In the genomic region with DNA sequence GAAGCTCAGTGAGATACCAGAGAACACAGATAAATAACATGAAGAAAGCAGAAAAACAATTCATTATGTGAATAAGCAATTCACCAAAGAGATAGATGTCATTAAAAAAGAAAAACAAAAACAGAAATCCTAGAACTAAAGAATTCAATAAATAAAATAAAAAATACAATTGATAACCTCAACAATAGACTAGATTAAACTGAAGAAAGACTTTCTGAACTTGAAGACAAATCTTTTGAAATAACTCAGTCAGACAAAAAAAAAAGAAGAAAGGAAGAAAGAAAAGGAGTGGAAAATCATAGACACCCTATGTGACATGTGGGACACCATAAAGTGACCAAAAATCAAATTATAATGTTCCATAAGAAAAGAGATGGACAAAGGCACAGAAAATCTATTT, we compare ENCODE assay signal across 24 cellular contexts. TPM values are rescaled to one million over a fixed set of nuclear protein-coding genes. Genes with fewer than 3 reads are reported as not detected.
DNase-seq lines count a peak whose midpoint lies in the region; ATAC-seq, FAIRE-seq and TF ChIP-seq lines count a peak whose summit lies in the region.
"Had no signal": no experiment of that assay in that cellular context is flagged by ENCODE, and none has a peak within 500 bp of the region (broad histone marks: within the 10 kb centered on the region; RNA-seq: fewer than 3 reads in every experiment).

No MANE protein-coding gene starts in this region.

- no peaks in the 10 kb centered on the region for H3K27me3 ChIP-seq in SK-N-SH (ENCODE audit: insufficient read depth)
- H3K27me3 ChIP-seq in endodermal cell (ENCODE audit: control insufficient read depth, insufficient read depth, low read length, poor library complexity, severe bottlenecking): no peaks in the 10 kb centered on the region
- H3K27me3 ChIP-seq in left ventricle myocardium inferior (ENCODE audit: low read depth): no peaks in the 10 kb centered on the region
- H3K27me3 ChIP-seq: BLaER1 had no signal

- H3K9ac ChIP-seq in SK-N-SH: no peak overlapping the region
- H3K9ac ChIP-seq in endodermal cell (ENCODE audit: extremely low read depth, low read length, poor library complexity, severe bottlenecking): no peak overlapping the region
- H3K9ac ChIP-seq: BLaER1 had no signal

- H3K27ac ChIP-seq in SK-N-SH (ENCODE audit: low read depth in 2 of 2, low read length in 1 of 2) (no peak overlapping the region), endodermal cell (ENCODE audit: low read depth, low read length) (no peak overlapping the region), left ventricle myocardium inferior (replicated peaks) (no peak overlapping the region)
- H3K27ac ChIP-seq: 22Rv1, BLaER1, C4-2B had no signal

- H3K9me2 ChIP-seq in SK-N-SH: no peaks in the 10 kb centered on the region

- no peak overlapping the region for H3K4me2 ChIP-seq in SK-N-SH
- H3K4me2 ChIP-seq: BLaER1, GM23338 had no signal

- no peaks in the 10 kb centered on the region for H4K20me1 ChIP-seq in SK-N-SH (ENCODE audit: insufficient read depth)
- H4K20me1 ChIP-seq: BLaER1 had no signal

- no peak overlapping the region for H3K4me3 Mint-ChIP-seq in endodermal cell
- H3K4me3 Mint-ChIP-seq in stimulated activated naive B cell treated with anti-CD40 and anti-IgM and Interleukin-4, amounts not matched to agents 10 μg/mL and 1 μg/mL and 100 μg/mL, for 72 hours: no peak overlapping the region
- H3K4me3 Mint-ChIP-seq: B cell; CD8-positive, alpha-beta T cell; GM23338; H9; HFFc6 had no signal

- TF ChIP-seq CTCF in SK-N-SH (IDR thresholded peaks at IDR 0.05) (no peak), endodermal cell (conservative IDR thresholded peaks at IDR 0.05) (no peak), left ventricle myocardium inferior (IDR thresholded peaks at IDR 0.05; ENCODE audit: borderline replicate concordance) (no peak)

- H3K4me1 ChIP-seq in SK-N-SH (ENCODE audit: control insufficient read depth in 1 of 2, insufficient read depth in 2 of 2, low read depth in 1 of 2, low read length in 1 of 2) (no peaks in the 10 kb centered on the region), endodermal cell (ENCODE audit: control insufficient read depth, insufficient read depth, low read length) (no peaks in the 10 kb centered on the region), left ventricle myocardium inferior (no peaks in the 10 kb centered on the region)
- H3K4me1 ChIP-seq: BLaER1, Caco-2 had no signal

- no peaks in the 10 kb centered on the region for H3K79me2 ChIP-seq in SK-N-SH (ENCODE audit: insufficient read depth)

- CTCF ChIA-PET in SK-N-SH (lab: Yijun Ruan, JAX): interaction anchor here (1.2 kb wide), 1 partner anchor 79 kb away, joined by 3 read pairs; no protein-coding TSS in a partner anchor

- H3K9me3 Mint-ChIP-seq in endodermal cell: peaks cover 49% of the 10 kb centered on the region
- peaks cover 41 to 45% of the 10 kb centered on the region in 2 donors for H3K9me3 Mint-ChIP-seq in stimulated activated naive B cell treated with anti-CD40 and anti-IgM and Interleukin-4, amounts not matched to agents 10 μg/mL and 1 μg/mL and 100 μg/mL, for 72 hours

- no peak for ATAC-seq in SK-N-SH treated with all-trans-retinoic acid at 6 μM for 48 hours
- no peak for ATAC-seq in stimulated activated naive B cell treated with anti-CD40 and anti-IgM and Interleukin-4, amounts not matched to agents 10 μg/mL and 1 μg/mL and 100 μg/mL, for 72 hours (replicated peaks)
- ATAC-seq: CD8-positive, alpha-beta T cell; GM23338; HCT116 had no signal

- peak; percentile 27 for FAIRE-seq in G401.6 (lab: Jason Lieb, UNC)
- FAIRE-seq: A204.1, GM12891, GM18507 had no signal

- H3K36me3 ChIP-seq in SK-N-SH (replicated peaks in 1 of 2; ENCODE audit: control insufficient read depth in 1 of 2, insufficient read depth in 2 of 2, low read length in 1 of 2) (no peaks in the 10 kb centered on the region), endodermal cell (ENCODE audit: control insufficient read depth, insufficient read depth, low read length) (no peaks in the 10 kb centered on the region), left ventricle myocardium inferior (no peaks in the 10 kb centered on the region)

- intact Hi-C loops in left ventricle myocardium inferior (cut with micrococcal nuclease): no loop called here

- POLR2A ChIA-PET in SK-N-SH (lab: Yijun Ruan, JAX): no interaction called here

- H3K4me3 ChIP-seq in SK-N-SH (ENCODE audit: low read depth in 2 of 2, low read length in 1 of 2) (no peak overlapping the region), endodermal cell (ENCODE audit: low read length) (peak overlapping the region; percentile 49), left ventricle myocardium inferior (no peak overlapping the region)
- H3K4me3 ChIP-seq: GM23338 had no signal

- no peaks in the 10 kb centered on the region for H3K4me1 Mint-ChIP-seq in endodermal cell
- peaks cover 4 to 9% of the 10 kb centered on the region in 2 donors for H3K4me1 Mint-ChIP-seq in stimulated activated naive B cell treated with anti-CD40 and anti-IgM and Interleukin-4, amounts not matched to agents 10 μg/mL and 1 μg/mL and 100 μg/mL, for 72 hours
- H3K4me1 Mint-ChIP-seq: B cell had no signal

- H3K27me3 Mint-ChIP-seq in endodermal cell (ENCODE audit: insufficient read depth): no peaks in the 10 kb centered on the region
- H3K27me3 Mint-ChIP-seq in stimulated activated naive B cell treated with anti-CD40 and anti-IgM and Interleukin-4, amounts not matched to agents 10 μg/mL and 1 μg/mL and 100 μg/mL, for 72 hours: no peaks in the 10 kb centered on the region
- H3K27me3 Mint-ChIP-seq: B cell; CD4-positive, CD25-positive, alpha-beta regulatory T cell had no signal

- TF ChIP-seq EP300 in SK-N-SH (IDR thresholded peaks at IDR 0.05; ENCODE audit: borderline replicate concordance in 1 of 2, low read depth in 1 of 2, low read length in 1 of 2): no peak

- H2AFZ ChIP-seq in SK-N-SH (ENCODE audit: low read depth): no peak overlapping the region
- H2AFZ ChIP-seq: GM23338 had no signal

- DNase-seq in SK-N-SH (no peak), endodermal cell (no peak), left ventricle myocardium inferior (no peak), amygdala (lab: John Stamatoyannopoulos, UW) (no peak)
- no peak for DNase-seq in stimulated activated naive B cell treated with anti-CD40 and anti-IgM and Interleukin-4, amounts not matched to agents 10 μg/mL and 1 μg/mL and 100 μg/mL, for 72 hours
- DNase-seq: Caco-2; CD4-positive, CD25-positive, alpha-beta regulatory T cell; CD8-positive, alpha-beta T cell; DMS79; EL; GF-D8; H9; HFFc6 had no signal

- TF ChIP-seq RAD21 in SK-N-SH (IDR thresholded peaks at IDR 0.05; ENCODE audit: low read length): no peak

- H3F3A ChIP-seq in SK-N-SH (replicated peaks; ENCODE audit: insufficient read depth): no peaks in the 10 kb centered on the region

- no peak overlapping the region for H3K27ac Mint-ChIP-seq in endodermal cell
- H3K27ac Mint-ChIP-seq in stimulated activated naive B cell treated with anti-CD40 and anti-IgM and Interleukin-4, amounts not matched to agents 10 μg/mL and 1 μg/mL and 100 μg/mL, for 72 hours: peak overlapping the region; percentile 4
- H3K27ac Mint-ChIP-seq: B cell; CD4-positive, CD25-positive, alpha-beta regulatory T cell; CD8-positive, alpha-beta T cell; GM23338; H9; HFFc6 had no signal

- H3K9me3 ChIP-seq in SK-N-SH (peaks cover 9% of the 10 kb centered on the region; the same call in 1 of the 2 replicates), endodermal cell (ENCODE audit: control insufficient read depth, low read length) (peaks cover 24% of the 10 kb centered on the region), left ventricle myocardium inferior (replicated peaks) (peaks cover 61% of the 10 kb centered on the region)

- H3K36me3 Mint-ChIP-seq in endodermal cell (ENCODE audit: low read depth): peaks cover 8% of the 10 kb centered on the region
- peaks cover 50 to 69% of the 10 kb centered on the region in 2 donors for H3K36me3 Mint-ChIP-seq in stimulated activated naive B cell treated with anti-CD40 and anti-IgM and Interleukin-4, amounts not matched to agents 10 μg/mL and 1 μg/mL and 100 μg/mL, for 72 hours

TF ChIP-seq in SK-N-SH treated with all-trans-retinoic acid at 6 μM for 48 hours, 23 proteins besides CTCF, POLR2A, EP300 and RAD21 (continues in another document):
- TF ChIP-seq BACH2 (CRISPR knock-in tag; IDR thresholded peaks at IDR 0.05; ENCODE audit: borderline replicate concordance) (no peak), OSR1 (CRISPR knock-in tag; IDR thresholded peaks at IDR 0.05) (no peak), ZFP30 (CRISPR knock-in tag; IDR thresholded peaks at IDR 0.05) (peak; percentile 93)

TF ChIP-seq in SK-N-SH, 30 proteins besides CTCF, POLR2A, EP300 and RAD21:
- TF ChIP-seq, protein P1, sequence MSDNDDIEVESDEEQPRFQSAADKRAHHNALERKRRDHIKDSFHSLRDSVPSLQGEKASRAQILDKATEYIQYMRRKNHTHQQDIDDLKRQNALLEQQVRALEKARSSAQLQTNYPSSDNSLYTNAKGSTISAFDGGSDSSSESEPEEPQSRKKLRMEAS (IDR thresholded peaks at IDR 0.05; ENCODE audit: low read depth): no peak
- TF ChIP-seq RCOR1 (IDR thresholded peaks at IDR 0.05; ENCODE audit: low read length) (no peak), TEAD4 (IDR thresholded peaks at IDR 0.05; ENCODE audit: borderline replicate concordance, insufficient read depth) (no peak), TAF1 (IDR thresholded peaks at IDR 0.05; ENCODE audit: borderline replicate concordance, low read depth, low read length) (no peak), GATA2 (CRISPR knock-in tag; IDR thresholded peaks at IDR 0.05) (no peak)
TF ChIP-seq in SK-N-SH: peak in this region for 0.

RNA-seq across cellular contexts. Expression of gene SLC38A1, which starts 14.0 kb away (rescaled TPM):
- polyA plus RNA-seq in SK-N-SH (2012; rRNA removed): 20.7 and 27.7 TPM in 2 replicates
- 27.8 and 28.3 TPM in 2 replicates for polyA plus RNA-seq in SK-N-SH (2012; cell fraction: cytosol; rRNA removed)
- 13.0 and 26.5 TPM in 2 replicates for polyA plus RNA-seq in SK-N-SH (2012; cell fraction: nucleus; rRNA removed)
- 100 to 1,000 TPM in 1 of 2 donors, 10 to 100 TPM in 1; 77.7 to 107 TPM for total RNA-seq in endodermal cell
- 101 TPM for polyA plus RNA-seq in endodermal cell (2013, experiment 1 of 2)
- 82.0 TPM for polyA plus RNA-seq in endodermal cell (2013, experiment 2 of 2)
- 134 TPM for total RNA-seq in left ventricle myocardium inferior
